Comparison of ENCODE assay signal across 1 cellular context in the genomic region with DNA sequence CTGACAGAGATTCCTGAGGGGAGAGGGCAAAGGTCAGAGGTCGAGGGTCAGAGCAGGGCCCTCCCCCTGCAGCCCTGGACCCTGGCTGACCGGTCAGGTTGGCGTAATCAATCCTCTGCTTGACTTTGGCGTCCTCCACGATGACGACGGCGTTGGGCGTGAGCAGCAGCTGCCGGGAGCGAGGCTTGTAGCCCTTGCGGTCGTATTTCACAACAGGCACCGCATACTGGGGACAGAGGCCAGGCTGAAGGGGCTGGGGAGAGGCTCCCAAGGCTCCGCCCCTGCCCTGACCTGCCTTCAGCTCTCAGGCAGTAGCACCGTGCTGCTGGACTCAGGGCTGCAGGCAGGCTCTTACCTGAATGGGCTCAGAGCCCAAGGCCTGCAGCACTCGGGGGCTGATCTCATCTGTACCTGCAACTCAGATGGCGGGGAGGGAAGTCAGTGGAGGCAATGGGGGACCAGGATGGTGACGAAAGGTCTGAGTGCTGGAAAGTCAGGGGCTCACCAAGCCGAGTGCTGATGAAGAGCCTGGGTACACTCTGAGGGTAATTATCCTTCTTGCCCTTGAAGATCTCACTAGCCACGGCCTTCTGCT.
A peak's percentile ranks its signal among the peaks of the same experiment; 100 is the strongest.
TF ChIP-seq lines count a peak whose summit lies in the region.

No MANE protein-coding gene starts in this region.

TF ChIP-seq in HepG2, 621 proteins besides CTCF, POLR2A, EP300 and RAD21 (continues in another document):
- TF ChIP-seq CBFB (CRISPR knock-in tag; IDR thresholded peaks at IDR 0.05), result peak; percentile 93
- TF ChIP-seq RAD51 (IDR thresholded peaks at IDR 0.05; ENCODE audit: borderline replicate concordance), result no peak
- TF ChIP-seq, protein P1, sequence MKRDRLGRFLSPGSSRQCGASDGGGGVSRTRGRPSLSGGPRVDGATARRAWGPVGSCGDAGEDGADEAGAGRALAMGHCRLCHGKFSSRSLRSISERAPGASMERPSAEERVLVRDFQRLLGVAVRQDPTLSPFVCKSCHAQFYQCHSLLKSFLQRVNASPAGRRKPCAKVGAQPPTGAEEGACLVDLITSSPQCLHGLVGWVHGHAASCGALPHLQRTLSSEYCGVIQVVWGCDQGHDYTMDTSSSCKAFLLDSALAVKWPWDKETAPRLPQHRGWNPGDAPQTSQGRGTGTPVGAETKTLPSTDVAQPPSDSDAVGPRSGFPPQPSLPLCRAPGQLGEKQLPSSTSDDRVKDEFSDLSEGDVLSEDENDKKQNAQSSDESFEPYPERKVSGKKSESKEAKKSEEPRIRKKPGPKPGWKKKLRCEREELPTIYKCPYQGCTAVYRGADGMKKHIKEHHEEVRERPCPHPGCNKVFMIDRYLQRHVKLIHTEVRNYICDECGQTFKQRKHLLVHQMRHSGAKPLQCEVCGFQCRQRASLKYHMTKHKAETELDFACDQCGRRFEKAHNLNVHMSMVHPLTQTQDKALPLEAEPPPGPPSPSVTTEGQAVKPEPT (CRISPR knock-in tag; IDR thresholded peaks at IDR 0.05; ENCODE audit: low read depth), result 0 out of 2 replicates have a peak, but pooled peaks have one; percentile 69
- peak; percentile 66 for TF ChIP-seq FOSL2 (CRISPR knock-in tag; IDR thresholded peaks at IDR 0.05)
- TF ChIP-seq EZH2 (conservative IDR thresholded peaks at IDR 0.05; ENCODE audit: low read depth, low read length), result no peak
- no peak for TF ChIP-seq ELF4 (CRISPR knock-in tag; IDR thresholded peaks at IDR 0.05; ENCODE audit: borderline replicate concordance)
- peak; percentile 96 for TF ChIP-seq MTA1 (CRISPR knock-in tag; IDR thresholded peaks at IDR 0.05; ENCODE audit: borderline replicate concordance)
- no peak for TF ChIP-seq ZNF660 (CRISPR knock-in tag; IDR thresholded peaks at IDR 0.05; ENCODE audit: borderline replicate concordance, low read depth)
- 0 out of 2 replicates have a peak, but pooled peaks have one; percentile 41 for TF ChIP-seq ZNF776 (CRISPR knock-in tag; IDR thresholded peaks at IDR 0.05)
- TF ChIP-seq, protein P2, sequence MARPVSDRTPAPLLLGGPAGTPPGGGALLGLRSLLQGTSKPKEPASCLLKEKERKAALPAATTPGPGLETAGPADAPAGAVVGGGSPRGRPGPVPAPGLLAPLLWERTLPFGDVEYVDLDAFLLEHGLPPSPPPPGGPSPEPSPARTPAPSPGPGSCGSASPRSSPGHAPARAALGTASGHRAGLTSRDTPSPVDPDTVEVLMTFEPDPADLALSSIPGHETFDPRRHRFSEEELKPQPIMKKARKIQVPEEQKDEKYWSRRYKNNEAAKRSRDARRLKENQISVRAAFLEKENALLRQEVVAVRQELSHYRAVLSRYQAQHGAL (CRISPR knock-in tag; IDR thresholded peaks at IDR 0.05; ENCODE audit: not compliant biosample characterization), result no peak
- no peak; the same call in 1 of the 2 replicates for TF ChIP-seq KDM4B (CRISPR knock-in tag; IDR thresholded peaks at IDR 0.05)
- TF ChIP-seq, protein P3, sequence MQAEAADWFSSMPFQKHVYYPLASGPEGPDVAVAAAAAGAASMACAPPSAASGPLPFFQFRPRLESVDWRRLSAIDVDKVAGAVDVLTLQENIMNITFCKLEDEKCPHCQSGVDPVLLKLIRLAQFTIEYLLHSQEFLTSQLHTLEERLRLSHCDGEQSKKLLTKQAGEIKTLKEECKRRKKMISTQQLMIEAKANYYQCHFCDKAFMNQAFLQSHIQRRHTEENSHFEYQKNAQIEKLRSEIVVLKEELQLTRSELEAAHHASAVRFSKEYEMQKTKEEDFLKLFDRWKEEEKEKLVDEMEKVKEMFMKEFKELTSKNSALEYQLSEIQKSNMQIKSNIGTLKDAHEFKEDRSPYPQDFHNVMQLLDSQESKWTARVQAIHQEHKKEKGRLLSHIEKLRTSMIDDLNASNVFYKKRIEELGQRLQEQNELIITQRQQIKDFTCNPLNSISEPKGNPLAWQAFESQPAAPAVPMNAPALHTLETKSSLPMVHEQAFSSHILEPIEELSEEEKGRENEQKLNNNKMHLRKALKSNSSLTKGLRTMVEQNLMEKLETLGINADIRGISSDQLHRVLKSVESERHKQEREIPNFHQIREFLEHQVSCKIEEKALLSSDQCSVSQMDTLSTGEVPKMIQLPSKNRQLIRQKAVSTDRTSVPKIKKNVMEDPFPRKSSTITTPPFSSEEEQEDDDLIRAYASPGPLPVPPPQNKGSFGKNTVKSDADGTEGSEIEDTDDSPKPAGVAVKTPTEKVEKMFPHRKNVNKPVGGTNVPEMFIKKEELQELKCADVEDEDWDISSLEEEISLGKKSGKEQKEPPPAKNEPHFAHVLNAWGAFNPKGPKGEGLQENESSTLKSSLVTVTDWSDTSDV (CRISPR knock-in tag; IDR thresholded peaks at IDR 0.05), result no peak
- no peak for TF ChIP-seq ZNF629 (CRISPR knock-in tag; conservative IDR thresholded peaks at IDR 0.05)
- TF ChIP-seq, protein P4, sequence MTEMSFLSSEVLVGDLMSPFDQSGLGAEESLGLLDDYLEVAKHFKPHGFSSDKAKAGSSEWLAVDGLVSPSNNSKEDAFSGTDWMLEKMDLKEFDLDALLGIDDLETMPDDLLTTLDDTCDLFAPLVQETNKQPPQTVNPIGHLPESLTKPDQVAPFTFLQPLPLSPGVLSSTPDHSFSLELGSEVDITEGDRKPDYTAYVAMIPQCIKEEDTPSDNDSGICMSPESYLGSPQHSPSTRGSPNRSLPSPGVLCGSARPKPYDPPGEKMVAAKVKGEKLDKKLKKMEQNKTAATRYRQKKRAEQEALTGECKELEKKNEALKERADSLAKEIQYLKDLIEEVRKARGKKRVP (CRISPR knock-in tag; IDR thresholded peaks at IDR 0.05), result peak in 1 of 2 experiments; percentile 45; a peak in 1 of 4 replicates
- TF ChIP-seq, protein P5, sequence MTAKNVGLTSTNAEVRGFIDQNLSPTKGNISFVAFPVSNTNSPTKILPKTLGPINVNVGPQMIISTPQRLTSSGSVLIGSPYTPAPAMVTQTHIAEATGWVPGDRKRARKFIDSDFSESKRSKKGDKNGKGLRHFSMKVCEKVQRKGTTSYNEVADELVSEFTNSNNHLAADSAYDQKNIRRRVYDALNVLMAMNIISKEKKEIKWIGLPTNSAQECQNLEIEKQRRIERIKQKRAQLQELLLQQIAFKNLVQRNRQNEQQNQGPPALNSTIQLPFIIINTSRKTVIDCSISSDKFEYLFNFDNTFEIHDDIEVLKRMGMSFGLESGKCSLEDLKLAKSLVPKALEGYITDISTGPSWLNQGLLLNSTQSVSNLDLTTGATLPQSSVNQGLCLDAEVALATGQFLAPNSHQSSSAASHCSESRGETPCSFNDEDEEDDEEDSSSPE (CRISPR knock-in tag; IDR thresholded peaks at IDR 0.05), result peak; percentile 36; the same call in 1 of the 2 replicates
- no peak for TF ChIP-seq ZNF24 (IDR thresholded peaks at IDR 0.05)
- TF ChIP-seq, protein P6, sequence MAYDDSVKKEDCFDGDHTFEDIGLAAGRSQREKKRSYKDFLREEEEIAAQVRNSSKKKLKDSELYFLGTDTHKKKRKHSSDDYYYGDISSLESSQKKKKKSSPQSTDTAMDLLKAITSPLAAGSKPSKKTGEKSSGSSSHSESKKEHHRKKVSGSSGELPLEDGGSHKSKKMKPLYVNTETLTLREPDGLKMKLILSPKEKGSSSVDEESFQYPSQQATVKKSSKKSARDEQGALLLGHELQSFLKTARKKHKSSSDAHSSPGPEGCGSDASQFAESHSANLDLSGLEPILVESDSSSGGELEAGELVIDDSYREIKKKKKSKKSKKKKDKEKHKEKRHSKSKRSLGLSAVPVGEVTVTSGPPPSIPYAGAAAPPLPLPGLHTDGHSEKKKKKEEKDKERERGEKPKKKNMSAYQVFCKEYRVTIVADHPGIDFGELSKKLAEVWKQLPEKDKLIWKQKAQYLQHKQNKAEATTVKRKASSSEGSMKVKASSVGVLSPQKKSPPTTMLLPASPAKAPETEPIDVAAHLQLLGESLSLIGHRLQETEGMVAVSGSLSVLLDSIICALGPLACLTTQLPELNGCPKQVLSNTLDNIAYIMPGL (CRISPR knock-in tag; IDR thresholded peaks at IDR 0.05; ENCODE audit: borderline replicate concordance in 1 of 2, low read depth in 1 of 2), result peak in 1 of 2 experiments; percentile 64; a peak in 2 of 4 replicates
- TF ChIP-seq HOXA3 (CRISPR knock-in tag; IDR thresholded peaks at IDR 0.05), result peak; percentile 97
- no peak for TF ChIP-seq HOXA7 (CRISPR knock-in tag; IDR thresholded peaks at IDR 0.05)
- no peak for TF ChIP-seq ZFX (CRISPR knock-in tag; IDR thresholded peaks at IDR 0.05; ENCODE audit: low read depth)
- TF ChIP-seq ZNF292 (CRISPR knock-in tag; IDR thresholded peaks at IDR 0.05; ENCODE audit: borderline replicate concordance, low read depth), result peak; percentile 85; the same call in 1 of the 2 replicates
- TF ChIP-seq ZNF124 (CRISPR knock-in tag; IDR thresholded peaks at IDR 0.05), result no peak
- no peak for TF ChIP-seq TEAD2 (CRISPR knock-in tag; IDR thresholded peaks at IDR 0.05)
- no peak for TF ChIP-seq PTBP1 (IDR thresholded peaks at IDR 0.05; ENCODE audit: low read depth, low read length, poor library complexity, severe bottlenecking)
- peak; percentile 16 for TF ChIP-seq AGO2 (optimal IDR thresholded peaks at IDR 0.05; ENCODE audit: low read depth, low read length)
- TF ChIP-seq HNF4G (IDR thresholded peaks at IDR 0.05; ENCODE audit: borderline replicate concordance, low read depth, low read length), result peak; percentile 94
- peak; percentile 46; the same call in 1 of the 2 replicates for TF ChIP-seq HNF4G (CRISPR knock-in tag; IDR thresholded peaks at IDR 0.05; ENCODE audit: borderline replicate concordance, low read depth)
- TF ChIP-seq ZNF878 (CRISPR knock-in tag; IDR thresholded peaks at IDR 0.05), result no peak
- no peak for TF ChIP-seq ZNF333 (CRISPR knock-in tag; IDR thresholded peaks at IDR 0.05; ENCODE audit: borderline replicate concordance)
- TF ChIP-seq, protein P7, sequence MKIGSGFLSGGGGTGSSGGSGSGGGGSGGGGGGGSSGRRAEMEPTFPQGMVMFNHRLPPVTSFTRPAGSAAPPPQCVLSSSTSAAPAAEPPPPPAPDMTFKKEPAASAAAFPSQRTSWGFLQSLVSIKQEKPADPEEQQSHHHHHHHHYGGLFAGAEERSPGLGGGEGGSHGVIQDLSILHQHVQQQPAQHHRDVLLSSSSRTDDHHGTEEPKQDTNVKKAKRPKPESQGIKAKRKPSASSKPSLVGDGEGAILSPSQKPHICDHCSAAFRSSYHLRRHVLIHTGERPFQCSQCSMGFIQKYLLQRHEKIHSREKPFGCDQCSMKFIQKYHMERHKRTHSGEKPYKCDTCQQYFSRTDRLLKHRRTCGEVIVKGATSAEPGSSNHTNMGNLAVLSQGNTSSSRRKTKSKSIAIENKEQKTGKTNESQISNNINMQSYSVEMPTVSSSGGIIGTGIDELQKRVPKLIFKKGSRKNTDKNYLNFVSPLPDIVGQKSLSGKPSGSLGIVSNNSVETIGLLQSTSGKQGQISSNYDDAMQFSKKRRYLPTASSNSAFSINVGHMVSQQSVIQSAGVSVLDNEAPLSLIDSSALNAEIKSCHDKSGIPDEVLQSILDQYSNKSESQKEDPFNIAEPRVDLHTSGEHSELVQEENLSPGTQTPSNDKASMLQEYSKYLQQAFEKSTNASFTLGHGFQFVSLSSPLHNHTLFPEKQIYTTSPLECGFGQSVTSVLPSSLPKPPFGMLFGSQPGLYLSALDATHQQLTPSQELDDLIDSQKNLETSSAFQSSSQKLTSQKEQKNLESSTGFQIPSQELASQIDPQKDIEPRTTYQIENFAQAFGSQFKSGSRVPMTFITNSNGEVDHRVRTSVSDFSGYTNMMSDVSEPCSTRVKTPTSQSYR (CRISPR knock-in tag; IDR thresholded peaks at IDR 0.05; ENCODE audit: borderline replicate concordance), result peak; percentile 35; the same call in 1 of the 2 replicates
- TF ChIP-seq, protein P8, sequence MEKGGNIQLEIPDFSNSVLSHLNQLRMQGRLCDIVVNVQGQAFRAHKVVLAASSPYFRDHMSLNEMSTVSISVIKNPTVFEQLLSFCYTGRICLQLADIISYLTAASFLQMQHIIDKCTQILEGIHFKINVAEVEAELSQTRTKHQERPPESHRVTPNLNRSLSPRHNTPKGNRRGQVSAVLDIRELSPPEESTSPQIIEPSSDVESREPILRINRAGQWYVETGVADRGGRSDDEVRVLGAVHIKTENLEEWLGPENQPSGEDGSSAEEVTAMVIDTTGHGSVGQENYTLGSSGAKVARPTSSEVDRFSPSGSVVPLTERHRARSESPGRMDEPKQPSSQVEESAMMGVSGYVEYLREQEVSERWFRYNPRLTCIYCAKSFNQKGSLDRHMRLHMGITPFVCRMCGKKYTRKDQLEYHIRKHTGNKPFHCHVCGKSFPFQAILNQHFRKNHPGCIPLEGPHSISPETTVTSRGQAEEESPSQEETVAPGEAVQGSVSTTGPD (CRISPR knock-in tag; IDR thresholded peaks at IDR 0.05), result no peak
- TF ChIP-seq, protein P9, sequence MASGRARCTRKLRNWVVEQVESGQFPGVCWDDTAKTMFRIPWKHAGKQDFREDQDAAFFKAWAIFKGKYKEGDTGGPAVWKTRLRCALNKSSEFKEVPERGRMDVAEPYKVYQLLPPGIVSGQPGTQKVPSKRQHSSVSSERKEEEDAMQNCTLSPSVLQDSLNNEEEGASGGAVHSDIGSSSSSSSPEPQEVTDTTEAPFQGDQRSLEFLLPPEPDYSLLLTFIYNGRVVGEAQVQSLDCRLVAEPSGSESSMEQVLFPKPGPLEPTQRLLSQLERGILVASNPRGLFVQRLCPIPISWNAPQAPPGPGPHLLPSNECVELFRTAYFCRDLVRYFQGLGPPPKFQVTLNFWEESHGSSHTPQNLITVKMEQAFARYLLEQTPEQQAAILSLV (CRISPR knock-in tag; IDR thresholded peaks at IDR 0.05; ENCODE audit: borderline replicate concordance), result no peak
- TF ChIP-seq, protein P10, sequence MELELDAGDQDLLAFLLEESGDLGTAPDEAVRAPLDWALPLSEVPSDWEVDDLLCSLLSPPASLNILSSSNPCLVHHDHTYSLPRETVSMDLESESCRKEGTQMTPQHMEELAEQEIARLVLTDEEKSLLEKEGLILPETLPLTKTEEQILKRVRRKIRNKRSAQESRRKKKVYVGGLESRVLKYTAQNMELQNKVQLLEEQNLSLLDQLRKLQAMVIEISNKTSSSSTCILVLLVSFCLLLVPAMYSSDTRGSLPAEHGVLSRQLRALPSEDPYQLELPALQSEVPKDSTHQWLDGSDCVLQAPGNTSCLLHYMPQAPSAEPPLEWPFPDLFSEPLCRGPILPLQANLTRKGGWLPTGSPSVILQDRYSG (CRISPR knock-in tag; IDR thresholded peaks at IDR 0.05), result no peak
- no peak for TF ChIP-seq ZNF775 (CRISPR knock-in tag; IDR thresholded peaks at IDR 0.05; ENCODE audit: borderline replicate concordance)
- peak; percentile 87 for TF ChIP-seq GATAD2A (CRISPR knock-in tag; IDR thresholded peaks at IDR 0.05)
- TF ChIP-seq, protein P11, sequence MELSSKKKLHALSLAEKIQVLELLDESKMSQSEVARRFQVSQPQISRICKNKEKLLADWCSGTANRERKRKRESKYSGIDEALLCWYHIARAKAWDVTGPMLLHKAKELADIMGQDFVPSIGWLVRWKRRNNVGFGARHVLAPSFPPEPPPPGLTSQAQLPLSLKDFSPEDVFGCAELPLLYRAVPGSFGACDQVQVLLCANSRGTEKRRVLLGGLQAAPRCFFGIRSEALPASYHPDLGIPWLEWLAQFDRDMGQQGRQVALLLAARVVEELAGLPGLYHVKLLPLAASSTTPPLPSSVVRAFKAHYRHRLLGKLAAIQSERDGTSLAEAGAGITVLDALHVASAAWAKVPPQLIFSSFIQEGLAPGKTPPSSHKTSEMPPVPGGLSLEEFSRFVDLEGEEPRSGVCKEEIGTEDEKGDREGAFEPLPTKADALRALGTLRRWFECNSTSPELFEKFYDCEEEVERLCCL (CRISPR knock-in tag; IDR thresholded peaks at IDR 0.05; ENCODE audit: borderline replicate concordance), result no peak
- TF ChIP-seq CREB1 (IDR thresholded peaks at IDR 0.05), result peak; percentile 83
- TF ChIP-seq CREB1 (CRISPR knock-in tag; IDR thresholded peaks at IDR 0.05), result peak; percentile 49; the same call in 1 of the 2 replicates
- no peak for TF ChIP-seq MIER2 (CRISPR knock-in tag; IDR thresholded peaks at IDR 0.05)
- TF ChIP-seq FOXC1 (CRISPR knock-in tag; IDR thresholded peaks at IDR 0.05; ENCODE audit: borderline replicate concordance), result no peak; the same call in 1 of the 2 replicates
